9 cellular contexts compared by ENCODE assay signal in genomic region chr2:46073540-46074018, GRCh38.
A peak's percentile ranks its signal among the peaks of the same experiment; 100 is the strongest.
DNase-seq lines count a peak whose midpoint lies in the region; ATAC-seq and TF ChIP-seq lines count a peak whose summit lies in the region.
"Had no signal": no experiment of that assay in that cellular context is flagged by ENCODE, and none has a peak within 500 bp of the region (broad histone marks: within the 10 kb centered on the region; RNA-seq: fewer than 3 reads in every experiment).

No MANE protein-coding gene starts in this region.

- H3K9me3 ChIP-seq in BE2C (no peaks in the 10 kb centered on the region), mesodermal cell (ENCODE audit: control insufficient read depth, low read length) (no peaks in the 10 kb centered on the region)

- no peaks in the 10 kb centered on the region for H3K27me3 ChIP-seq in BE2C

- no peaks in the 10 kb centered on the region for H3K36me3 Mint-ChIP-seq in endothelial cell (ENCODE audit: low read depth, unreplicated experiment)

- TF ChIP-seq CTCF in BE2C (IDR thresholded peaks at IDR 0.05; ENCODE audit: low read depth, low read length), result no peak
- no peak for TF ChIP-seq CTCF in endothelial cell (IDR thresholded peaks at IDR 0.05; ENCODE audit: unreplicated experiment)

- peak overlapping the region; percentile 25 for H3K27ac Mint-ChIP-seq in endothelial cell (ENCODE audit: unreplicated experiment)

- H3K9me3 Mint-ChIP-seq in endothelial cell (ENCODE audit: unreplicated experiment), result no peaks in the 10 kb centered on the region

- WGBS in mesodermal cell (ENCODE audit: insufficient coverage in 2 of 2), 2 experiments, result 64 to 66% methylated on average over 9 of the region's 9 CpGs

- no peak for ATAC-seq in GM19328 (IDR thresholded peaks at IDR 0.05; ENCODE audit: unreplicated experiment)

- H3K4me1 Mint-ChIP-seq in endothelial cell (ENCODE audit: unreplicated experiment), result peaks cover 28% of the 10 kb centered on the region

- no peaks in the 10 kb centered on the region; the same call in 1 of the 2 replicates for H3K36me3 ChIP-seq in BE2C
- peaks cover 4% of the 10 kb centered on the region for H3K36me3 ChIP-seq in mesodermal cell (ENCODE audit: control insufficient read depth, insufficient read depth, low read length)

- no peak overlapping the region for H3K4me3 Mint-ChIP-seq in endothelial cell (ENCODE audit: unreplicated experiment)

- peaks cover 13% of the 10 kb centered on the region for H3K4me1 ChIP-seq in BE2C
- peaks cover 35% of the 10 kb centered on the region for H3K4me1 ChIP-seq in mesodermal cell (ENCODE audit: control insufficient read depth, insufficient read depth, low read length, poor library complexity, severe bottlenecking)

- H3K4me3 ChIP-seq in BE2C (ENCODE audit: low read depth, low read length) (no peak overlapping the region), mesodermal cell (ENCODE audit: extremely low read depth, insufficient read depth, low read length, poor library complexity, severe bottlenecking) (peak overlapping the region; percentile 14)

- H3K27me3 Mint-ChIP-seq in endothelial cell (ENCODE audit: unreplicated experiment), result no peaks in the 10 kb centered on the region

- peak; percentile 47 for DNase-seq in BE2C
- DNase-seq in MV-4-11 (lab: John Stamatoyannopoulos, UW), result peak; percentile 24
- DNase-seq in endothelial cell (ENCODE audit: low spot score), result peak; percentile 29
- DNase-seq in NCI-H345 (lab: John Stamatoyannopoulos, UW), result no peak
- no peak for DNase-seq in retina
- no peak for DNase-seq in hippocampal formation (lab: John Stamatoyannopoulos, UW)
- DNase-seq: NCI-H510A had no signal

- peak overlapping the region; percentile 93 for H3K27ac ChIP-seq in mesodermal cell (ENCODE audit: low read depth, low read length, severe bottlenecking)

Comparison
In these comparisons a context has a peak if more than half of its experiments do, and no peak if none do; other contexts are left out.
1. DNase-seq: peak in BE2C (single experiment), MV-4-11 (single experiment) and endothelial cell (single experiment); none in NCI-H345 (single experiment), retina (single experiment) and hippocampal formation (0 of 2).